ENCODE assay signal across 8 cellular contexts in genomic region chr9:134475051-134475790, GRCh38.
DNase-seq lines count a peak whose midpoint lies in the region; ATAC-seq, FAIRE-seq and TF ChIP-seq lines count a peak whose summit lies in the region.

No MANE protein-coding gene starts in this region.

- TF ChIP-seq CTCF in right atrium auricular region (IDR thresholded peaks at IDR 0.05) (no peak), natural killer cell (IDR thresholded peaks at IDR 0.05) (no peak)

- peaks cover 4% of the 10 kb centered on the region for H3K4me1 Mint-ChIP-seq in activated naive CD4-positive, alpha-beta T cell treated with anti-CD3 and anti-CD28 coated beads, Interleukin-2, amount 50 U/mL, for 24 hours
- no peaks in the 10 kb centered on the region for H3K4me1 Mint-ChIP-seq in natural killer cell

- H3K4me3 ChIP-seq in right atrium auricular region, result no peak overlapping the region

- no peaks in the 10 kb centered on the region for H3K36me3 ChIP-seq in right atrium auricular region

- DNase-seq in GM19239 (ENCODE audit: insufficient read length, low spot score) (peak; percentile 40), right atrium auricular region (ENCODE audit: low spot score) (peak; percentile 86), HUDEP-2 (lab: John Stamatoyannopoulos, UW; ENCODE audit: unreplicated experiment in 76 of 76) (no peak), natural killer cell (no peak), GM19240 (ENCODE audit: insufficient read length, low spot score) (no peak), NCI-H2196 treated with DMSO at 0.1 percent for 48 hours (lab: John Stamatoyannopoulos, UW; ENCODE audit: unreplicated experiment) (no peak)
- DNase-seq in stimulated activated CD8-positive, alpha-beta memory T cell treated with anti-CD3 and anti-CD28 coated beads, Interleukin-4, amount 100 ng/mL, for 48 hours, result peak; percentile 37

- no peaks in the 10 kb centered on the region for H3K9me3 ChIP-seq in right atrium auricular region

- no peak for ATAC-seq in natural killer cell

- no peaks in the 10 kb centered on the region for H3K27me3 ChIP-seq in right atrium auricular region

- no peaks in the 10 kb centered on the region for H3K9me3 Mint-ChIP-seq in activated naive CD4-positive, alpha-beta T cell treated with anti-CD3 and anti-CD28 coated beads, Interleukin-2, amount 50 U/mL, for 24 hours
- H3K9me3 Mint-ChIP-seq in natural killer cell, result no peaks in the 10 kb centered on the region

- H3K4me1 ChIP-seq in right atrium auricular region, result peaks cover 0 to 36% of the 10 kb centered on the region in 2 donors

- H3K27ac ChIP-seq in right atrium auricular region, result peak overlapping the region; percentile 55 to 64

- no peaks in the 10 kb centered on the region for H3K36me3 Mint-ChIP-seq in activated naive CD4-positive, alpha-beta T cell treated with anti-CD3 and anti-CD28 coated beads, Interleukin-2, amount 50 U/mL, for 24 hours
- no peaks in the 10 kb centered on the region for H3K36me3 Mint-ChIP-seq in natural killer cell

- H3K4me3 Mint-ChIP-seq in activated naive CD4-positive, alpha-beta T cell treated with anti-CD3 and anti-CD28 coated beads, Interleukin-2, amount 50 U/mL, for 24 hours, result no peak overlapping the region
- no peak overlapping the region for H3K4me3 Mint-ChIP-seq in natural killer cell

- FAIRE-seq in GM19239 (lab: Jason Lieb, UNC), result no peak

- no peaks in the 10 kb centered on the region for H3K27me3 Mint-ChIP-seq in activated naive CD4-positive, alpha-beta T cell treated with anti-CD3 and anti-CD28 coated beads, Interleukin-2, amount 50 U/mL, for 24 hours
- no peaks in the 10 kb centered on the region for H3K27me3 Mint-ChIP-seq in natural killer cell (ENCODE audit: low read depth in 2 of 2)

- intact Hi-C loops in natural killer cell (cut with micrococcal nuclease), result no loop called here

- H3K27ac Mint-ChIP-seq in activated naive CD4-positive, alpha-beta T cell treated with anti-CD3 and anti-CD28 coated beads, Interleukin-2, amount 50 U/mL, for 24 hours, result peak overlapping the region; percentile 76
- no peak overlapping the region for H3K27ac Mint-ChIP-seq in natural killer cell

Comparison
In these comparisons a context has a peak if more than half of its experiments do, and no peak if none do; other contexts are left out.
1. DNase-seq: peak in GM19239 (single experiment), right atrium auricular region (single experiment) and stimulated activated CD8-positive, alpha-beta memory T cell treated with anti-CD3 and anti-CD28 coated beads, Interleukin-4, amount 100 ng/mL, for 48 hours (single experiment); none in HUDEP-2 (0 of 76), natural killer cell (single experiment), GM19240 (single experiment) and NCI-H2196 treated with DMSO at 0.1 percent for 48 hours (single experiment).